Comparison of ENCODE assay signal across 11 cellular contexts in the genomic region with DNA sequence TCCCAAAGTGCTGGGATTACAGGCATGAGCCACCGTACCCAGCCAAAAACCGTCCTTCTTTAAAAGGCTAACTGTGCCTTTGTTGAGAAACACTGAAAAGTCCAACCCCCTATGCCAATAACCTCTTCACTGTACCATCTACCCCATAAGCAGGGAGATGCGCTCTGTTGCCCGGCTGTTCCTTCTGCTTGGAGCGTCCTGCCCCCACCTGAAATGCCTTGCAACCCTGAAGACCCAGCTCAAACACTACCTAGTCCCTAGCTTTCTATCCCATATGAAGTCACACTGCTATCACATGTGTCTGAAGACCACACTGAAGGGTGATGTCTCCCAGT. TPM values are rescaled to one million over a fixed set of nuclear protein-coding genes. Genes with fewer than 3 reads are reported as not detected.
DNase-seq lines count a peak whose midpoint lies in the region; ATAC-seq, FAIRE-seq and TF ChIP-seq lines count a peak whose summit lies in the region.
"Had no signal": no experiment of that assay in that cellular context is flagged by ENCODE, and none has a peak within 500 bp of the region (broad histone marks: within the 10 kb centered on the region; RNA-seq: fewer than 3 reads in every experiment).

No MANE protein-coding gene starts in this region.

- peaks cover 9% of the 10 kb centered on the region for H3K4me1 ChIP-seq in mesenchymal stem cell (ENCODE audit: control insufficient read depth, insufficient read depth, low read depth, low read length)

- H3K4ac ChIP-seq in mesenchymal stem cell (ENCODE audit: low read depth in 1 of 2, low read length in 2 of 2) = no peak overlapping the region

- no peak for TF ChIP-seq CTCF in activated CD8-positive, alpha-beta T cell treated with anti-CD3 and anti-CD28 coated beads for 36 hours (IDR thresholded peaks at IDR 0.05)
- TF ChIP-seq CTCF in type B pancreatic cell (conservative IDR thresholded peaks at IDR 0.05) = no peak

- H3K14ac ChIP-seq in mesenchymal stem cell (ENCODE audit: low read length in 2 of 2) = no peak overlapping the region

- H3K9me3 Mint-ChIP-seq in activated naive CD8-positive, alpha-beta T cell treated with anti-CD3 and anti-CD28 coated beads, Interleukin-2, amount 10 ng/mL, durations not matched to agents 7 days and 5 days = no peaks in the 10 kb centered on the region
- no peaks in the 10 kb centered on the region for H3K9me3 Mint-ChIP-seq in activated naive CD8-positive, alpha-beta T cell treated with anti-CD3 and anti-CD28 coated beads for 36 hours
- H3K9me3 Mint-ChIP-seq in activated CD8-positive, alpha-beta T cell treated with anti-CD3 and anti-CD28 coated beads for 36 hours = no peaks in the 10 kb centered on the region
- no peaks in the 10 kb centered on the region for H3K9me3 Mint-ChIP-seq in type B pancreatic cell

- H4K91ac ChIP-seq in mesenchymal stem cell (ENCODE audit: low read length) = no peak overlapping the region

- no peak overlapping the region for H2BK120ac ChIP-seq in mesenchymal stem cell (ENCODE audit: low read depth, low read length)

- no peak overlapping the region for H3K23ac ChIP-seq in mesenchymal stem cell (ENCODE audit: low read length in 2 of 2)

- peak overlapping the region; percentile 79 for H4K8ac ChIP-seq in mesenchymal stem cell (ENCODE audit: low read length)

- no peak for DNase-seq in activated naive CD8-positive, alpha-beta T cell treated with anti-CD3 and anti-CD28 coated beads, Interleukin-2, amount 10 ng/mL, durations not matched to agents 7 days and 5 days
- no peak for DNase-seq in activated naive CD8-positive, alpha-beta T cell treated with anti-CD3 and anti-CD28 coated beads for 36 hours
- DNase-seq in activated CD8-positive, alpha-beta T cell treated with anti-CD3 and anti-CD28 coated beads for 36 hours = no peak
- DNase-seq in mesenchymal stem cell (no peak), type B pancreatic cell (ENCODE audit: extremely low spot score, unreplicated experiment) (no peak), urothelium cell line (ENCODE audit: low spot score) (no peak), NCI-H2227 (lab: John Stamatoyannopoulos, UW; ENCODE audit: unreplicated experiment) (no peak), NCI-H524 treated with DMSO at 0.1 percent for 48 hours (lab: John Stamatoyannopoulos, UW) (no peak)

- H3K27me3 ChIP-seq in mesenchymal stem cell (ENCODE audit: control insufficient read depth in 1 of 2, insufficient read depth in 1 of 2, low read length in 2 of 2) = no peaks in the 10 kb centered on the region

- no peak overlapping the region for H3K18ac ChIP-seq in mesenchymal stem cell (ENCODE audit: low read depth in 1 of 2, low read length in 2 of 2)

- H2BK5ac ChIP-seq in mesenchymal stem cell (ENCODE audit: low read depth, low read length, poor library complexity, severe bottlenecking) = no peak overlapping the region

- POLR2A ChIA-PET in activated naive CD8-positive, alpha-beta T cell treated with anti-CD3 and anti-CD28 coated beads, Interleukin-2, amount 10 ng/mL, durations not matched to agents 7 days and 5 days (lab: Charles Lee) = interaction anchor here (1.2 kb wide), 1 partner anchor 106 kb away, joined by 3 read pairs; a partner anchor contains a TSS
- POLR2A ChIA-PET in activated CD8-positive, alpha-beta T cell treated with anti-CD3 and anti-CD28 coated beads for 36 hours (lab: Charles Lee) = interaction anchor here (1.7 kb wide), 1 partner anchor 15 kb away, joined by 5 read pairs; no protein-coding TSS in a partner anchor

- peaks cover 15% of the 10 kb centered on the region for H3K79me1 ChIP-seq in mesenchymal stem cell (replicated peaks; ENCODE audit: low read length, poor library complexity, severe bottlenecking)

- H3K9me3 ChIP-seq in mesenchymal stem cell (ENCODE audit: control insufficient read depth, low read length) = no peaks in the 10 kb centered on the region

- no peak for ATAC-seq in activated naive CD8-positive, alpha-beta T cell treated with anti-CD3 and anti-CD28 coated beads, Interleukin-2, amount 10 ng/mL, durations not matched to agents 7 days and 5 days (ENCODE audit: low read depth)
- ATAC-seq in activated CD8-positive, alpha-beta T cell treated with anti-CD3 and anti-CD28 coated beads for 36 hours = no peak

- CTCF ChIA-PET in activated CD8-positive, alpha-beta T cell treated with anti-CD3 and anti-CD28 coated beads for 36 hours (lab: Charles Lee) = interaction anchor here (1.0 to 6.8 kb wide), 17 partner anchors 9 to 393 kb away, joined by 3 to 60 read pairs (median 9); a partner anchor contains a TSS

- WGBS in mesenchymal stem cell = 82% methylated on average over 5 of the region's 5 CpGs

- no peak for FAIRE-seq in urothelium cell line (lab: Jason Lieb, UNC)
- FAIRE-seq: small intestine had no signal

- no peak overlapping the region for H2AFZ ChIP-seq in mesenchymal stem cell (ENCODE audit: low read depth, low read length)

- H3K27ac ChIP-seq in mesenchymal stem cell (ENCODE audit: low read length, poor library complexity, severe bottlenecking) = no peak overlapping the region
- H3K27ac ChIP-seq: KMS-11 had no signal

- H3K9ac ChIP-seq in mesenchymal stem cell (ENCODE audit: low read length) = peak overlapping the region; percentile 62
- H3K9ac ChIP-seq: KMS-11 had no signal

- peaks cover 16% of the 10 kb centered on the region for H3K4me1 Mint-ChIP-seq in activated naive CD8-positive, alpha-beta T cell treated with anti-CD3 and anti-CD28 coated beads, Interleukin-2, amount 10 ng/mL, durations not matched to agents 7 days and 5 days
- peaks cover 34% of the 10 kb centered on the region for H3K4me1 Mint-ChIP-seq in activated naive CD8-positive, alpha-beta T cell treated with anti-CD3 and anti-CD28 coated beads for 36 hours
- H3K4me1 Mint-ChIP-seq in activated CD8-positive, alpha-beta T cell treated with anti-CD3 and anti-CD28 coated beads for 36 hours (ENCODE audit: low read depth) = peaks cover 24% of the 10 kb centered on the region
- H3K4me1 Mint-ChIP-seq in type B pancreatic cell (ENCODE audit: unreplicated experiment) = peaks cover 17% of the 10 kb centered on the region

- H2BK15ac ChIP-seq in mesenchymal stem cell (ENCODE audit: low read depth, poor library complexity, severe bottlenecking) = no peak overlapping the region

- no peak overlapping the region for H2BK12ac ChIP-seq in mesenchymal stem cell (ENCODE audit: low read length in 2 of 2)

- no peaks in the 10 kb centered on the region for H3K27me3 Mint-ChIP-seq in activated naive CD8-positive, alpha-beta T cell treated with anti-CD3 and anti-CD28 coated beads, Interleukin-2, amount 10 ng/mL, durations not matched to agents 7 days and 5 days
- H3K27me3 Mint-ChIP-seq in activated naive CD8-positive, alpha-beta T cell treated with anti-CD3 and anti-CD28 coated beads for 36 hours = no peaks in the 10 kb centered on the region
- no peaks in the 10 kb centered on the region for H3K27me3 Mint-ChIP-seq in activated CD8-positive, alpha-beta T cell treated with anti-CD3 and anti-CD28 coated beads for 36 hours
- H3K27me3 Mint-ChIP-seq in type B pancreatic cell = no peaks in the 10 kb centered on the region

- H2AK5ac ChIP-seq in mesenchymal stem cell (ENCODE audit: low read length, severe bottlenecking) = no peak overlapping the region

- peak overlapping the region; percentile 69 for H3K4me3 Mint-ChIP-seq in activated naive CD8-positive, alpha-beta T cell treated with anti-CD3 and anti-CD28 coated beads, Interleukin-2, amount 10 ng/mL, durations not matched to agents 7 days and 5 days
- no peak overlapping the region for H3K4me3 Mint-ChIP-seq in activated naive CD8-positive, alpha-beta T cell treated with anti-CD3 and anti-CD28 coated beads for 36 hours
- no peak overlapping the region for H3K4me3 Mint-ChIP-seq in activated CD8-positive, alpha-beta T cell treated with anti-CD3 and anti-CD28 coated beads for 36 hours
- H3K4me3 Mint-ChIP-seq in type B pancreatic cell = peak overlapping the region; percentile 58

- peak overlapping the region; percentile 68 for H3K27ac Mint-ChIP-seq in activated naive CD8-positive, alpha-beta T cell treated with anti-CD3 and anti-CD28 coated beads, Interleukin-2, amount 10 ng/mL, durations not matched to agents 7 days and 5 days
- no peak overlapping the region for H3K27ac Mint-ChIP-seq in activated naive CD8-positive, alpha-beta T cell treated with anti-CD3 and anti-CD28 coated beads for 36 hours
- peak overlapping the region; percentile 52 for H3K27ac Mint-ChIP-seq in activated CD8-positive, alpha-beta T cell treated with anti-CD3 and anti-CD28 coated beads for 36 hours
- H3K27ac Mint-ChIP-seq in type B pancreatic cell = peak overlapping the region; percentile 78

- H3K4me2 ChIP-seq in mesenchymal stem cell (ENCODE audit: low read length, poor library complexity, severe bottlenecking) = no peak overlapping the region

- intact Hi-C loops in activated CD8-positive, alpha-beta T cell treated with anti-CD3 and anti-CD28 coated beads for 36 hours (cut with micrococcal nuclease) = no loop called here

- peaks cover 25 to 62% of the 10 kb centered on the region in 2 experiments for H3K36me3 ChIP-seq in mesenchymal stem cell (ENCODE audit: control insufficient read depth in 1 of 2, insufficient read depth in 2 of 2, low read depth in 1 of 2, low read length in 2 of 2)

- H3K36me3 Mint-ChIP-seq in activated naive CD8-positive, alpha-beta T cell treated with anti-CD3 and anti-CD28 coated beads, Interleukin-2, amount 10 ng/mL, durations not matched to agents 7 days and 5 days = peaks cover 5% of the 10 kb centered on the region
- peaks cover 12% of the 10 kb centered on the region for H3K36me3 Mint-ChIP-seq in activated naive CD8-positive, alpha-beta T cell treated with anti-CD3 and anti-CD28 coated beads for 36 hours
- H3K36me3 Mint-ChIP-seq in activated CD8-positive, alpha-beta T cell treated with anti-CD3 and anti-CD28 coated beads for 36 hours (ENCODE audit: low read depth) = peaks cover 21% of the 10 kb centered on the region
- peaks cover 12% of the 10 kb centered on the region for H3K36me3 Mint-ChIP-seq in type B pancreatic cell

- no peak overlapping the region for H3K4me3 ChIP-seq in mesenchymal stem cell (ENCODE audit: insufficient read depth in 1 of 2, low read depth in 1 of 2, low read length in 2 of 2)
- H3K4me3 ChIP-seq: lung had no signal

RNA-seq across cellular contexts. Expression of a gene that starts 27.8 kb away (rescaled TPM):
- total RNA-seq in activated naive CD8-positive, alpha-beta T cell treated with anti-CD3 and anti-CD28 coated beads, Interleukin-2, amount 10 ng/mL, durations not matched to agents 7 days and 5 days = 100 to 1,000 TPM; 124 to 140 TPM
- 100 to 1,000 TPM; 150 to 156 TPM for total RNA-seq in activated naive CD8-positive, alpha-beta T cell treated with anti-CD3 and anti-CD28 coated beads for 36 hours
- 100 to 1,000 TPM; 112 to 151 TPM for total RNA-seq in activated CD8-positive, alpha-beta T cell treated with anti-CD3 and anti-CD28 coated beads for 36 hours
- 292 TPM for polyA plus RNA-seq in mesenchymal stem cell (2013, experiment 1 of 2)
- polyA plus RNA-seq in mesenchymal stem cell (2013, experiment 2 of 2) = 286 TPM
- total RNA-seq in type B pancreatic cell (ENCODE audit: low replicate concordance) = 90.5 and 117 TPM in 2 replicates

Comparison
In these comparisons a context has a peak if more than half of its experiments do, and no peak if none do; other contexts are left out.
1. H3K4me3 Mint-ChIP-seq: peak in activated naive CD8-positive, alpha-beta T cell treated with anti-CD3 and anti-CD28 coated beads, Interleukin-2, amount 10 ng/mL, durations not matched to agents 7 days and 5 days (single experiment) and type B pancreatic cell (single experiment); none in activated naive CD8-positive, alpha-beta T cell treated with anti-CD3 and anti-CD28 coated beads for 36 hours (single experiment) and activated CD8-positive, alpha-beta T cell treated with anti-CD3 and anti-CD28 coated beads for 36 hours (single experiment).